ENCODE assay signal across 10 cellular contexts in genomic region chr19:19487077-19488040, GRCh38. TPM values are rescaled to one million over a fixed set of nuclear protein-coding genes. Genes with fewer than 3 reads are reported as not detected.
DNase-seq lines count a peak whose midpoint lies in the region; ATAC-seq and TF ChIP-seq lines count a peak whose summit lies in the region.
"Had no signal": no experiment of that assay in that cellular context is flagged by ENCODE, and none has a peak within 500 bp of the region (broad histone marks: within the 10 kb centered on the region; RNA-seq: fewer than 3 reads in every experiment).

No MANE protein-coding gene starts in this region.

- no peak overlapping the region for H3K56ac ChIP-seq in mesendoderm (ENCODE audit: low read length)

- no peak overlapping the region for H4K8ac ChIP-seq in mesendoderm (ENCODE audit: low read depth, low read length)

- no peak overlapping the region for H3K4ac ChIP-seq in mesendoderm (ENCODE audit: low read depth, low read length)

- peaks cover 57% of the 10 kb centered on the region for H3K79me2 ChIP-seq in mesendoderm (ENCODE audit: control insufficient read depth, insufficient read depth, low read length)

- H3K4me1 ChIP-seq in cardiac muscle cell (ENCODE audit: low read depth) = peaks cover 37% of the 10 kb centered on the region
- peaks cover 0 to 66% of the 10 kb centered on the region in 2 donors for H3K4me1 ChIP-seq in right atrium auricular region
- peaks cover 17% of the 10 kb centered on the region for H3K4me1 ChIP-seq in mesendoderm (ENCODE audit: control insufficient read depth, low read depth, low read length)
- peaks cover 6 to 39% of the 10 kb centered on the region in 2 donors for H3K4me1 ChIP-seq in uterus

- no peak overlapping the region for H3K4me2 ChIP-seq in mesendoderm (ENCODE audit: low read length)
- H3K4me2 ChIP-seq: KMS-11 had no signal

- no peak overlapping the region for H2BK15ac ChIP-seq in mesendoderm (replicated peaks; ENCODE audit: low read depth)

- H3K36me3 Mint-ChIP-seq in activated naive CD4-positive, alpha-beta T cell treated with anti-CD3 and anti-CD28 coated beads, Interleukin-2, amount 50 U/mL, for 72 hours = peaks cover 5 to 11% of the 10 kb centered on the region in 2 donors

- no peaks in the 10 kb centered on the region for H3K27me3 ChIP-seq in cardiac muscle cell
- no peaks in the 10 kb centered on the region for H3K27me3 ChIP-seq in right atrium auricular region
- H3K27me3 ChIP-seq in mesendoderm (ENCODE audit: insufficient read depth, low read length, poor library complexity) = no peaks in the 10 kb centered on the region
- no peaks in the 10 kb centered on the region for H3K27me3 ChIP-seq in uterus
- H3K27me3 ChIP-seq: colonic mucosa had no signal

- peaks cover 39% of the 10 kb centered on the region for H3K79me1 ChIP-seq in mesendoderm (ENCODE audit: low read length)

- no CpG with 5 or more reads among the region's 11 CpGs for WGBS in mesendoderm (ENCODE audit: extremely low coverage, insufficient coverage, low lambda C conversion rate)

- no peak overlapping the region for H2AK5ac ChIP-seq in mesendoderm (ENCODE audit: low read length)

- H3K9me3 ChIP-seq in cardiac muscle cell (ENCODE audit: low read depth) (no peaks in the 10 kb centered on the region), right atrium auricular region (no peaks in the 10 kb centered on the region), uterus (no peaks in the 10 kb centered on the region)
- H3K9me3 ChIP-seq: colonic mucosa had no signal

- no peak for ATAC-seq in activated naive CD4-positive, alpha-beta T cell treated with anti-CD3 and anti-CD28 coated beads, Interleukin-2, amount 50 U/mL, for 72 hours
- ATAC-seq in GM21381 (IDR thresholded peaks at IDR 0.05; ENCODE audit: unreplicated experiment) = no peak
- ATAC-seq in HG02610 (IDR thresholded peaks at IDR 0.05; ENCODE audit: unreplicated experiment) = no peak

- H4K5ac ChIP-seq in mesendoderm (ENCODE audit: low read length) = no peak overlapping the region

- TF ChIP-seq CTCF in cardiac muscle cell (IDR thresholded peaks at IDR 0.05; ENCODE audit: low read depth, low read length) (no peak), right atrium auricular region (IDR thresholded peaks at IDR 0.05) (no peak), uterus (IDR thresholded peaks at IDR 0.05) (no peak)

- no peaks in the 10 kb centered on the region for H3K36me3 ChIP-seq in cardiac muscle cell
- no peaks in the 10 kb centered on the region for H3K36me3 ChIP-seq in right atrium auricular region
- peaks cover 2% of the 10 kb centered on the region for H3K36me3 ChIP-seq in mesendoderm (ENCODE audit: control insufficient read depth, insufficient read depth, low read length)
- H3K36me3 ChIP-seq in uterus = no peaks in the 10 kb centered on the region
- H3K36me3 ChIP-seq: colonic mucosa had no signal

- no peak overlapping the region for H2BK120ac ChIP-seq in mesendoderm (ENCODE audit: low read depth, low read length)

- intact Hi-C loops in uterus (cut with DNase I; ENCODE audit: low total_unique reads) = loop anchor here (5.0 kb wide), 1 partner anchor 120 kb away; no protein-coding TSS in a partner anchor

- peak overlapping the region; percentile 6 for H3K23ac ChIP-seq in mesendoderm (ENCODE audit: low read length)

- TF ChIP-seq POLR2A in uterus (IDR thresholded peaks at IDR 0.05) = no peak

- H3K27ac Mint-ChIP-seq in activated naive CD4-positive, alpha-beta T cell treated with anti-CD3 and anti-CD28 coated beads, Interleukin-2, amount 50 U/mL, for 72 hours = peak overlapping the region; percentile 94 to 99

- H3K4me3 ChIP-seq in cardiac muscle cell (no peak overlapping the region), right atrium auricular region (no peak overlapping the region), mesendoderm (ENCODE audit: low read length) (no peak overlapping the region), uterus (no peak overlapping the region)
- H3K4me3 ChIP-seq: colonic mucosa had no signal

- H3K9ac ChIP-seq in mesendoderm (ENCODE audit: low read length) = no peak overlapping the region
- H3K9ac ChIP-seq: KMS-11 had no signal

- H2BK5ac ChIP-seq in mesendoderm (ENCODE audit: low read length) = no peak overlapping the region

- no peaks in the 10 kb centered on the region for H3K9me3 Mint-ChIP-seq in activated naive CD4-positive, alpha-beta T cell treated with anti-CD3 and anti-CD28 coated beads, Interleukin-2, amount 50 U/mL, for 72 hours

- DNase-seq in cardiac muscle cell (ENCODE audit: low read depth in 1 of 2, low spot score in 1 of 2) (no peak), right atrium auricular region (ENCODE audit: low spot score) (no peak), mesendoderm (no peak), uterus (no peak), nucleus accumbens (lab: John Stamatoyannopoulos, UW) (no peak)
- DNase-seq in activated naive CD4-positive, alpha-beta T cell treated with anti-CD3 and anti-CD28 coated beads, Interleukin-2, amount 50 U/mL, for 72 hours (ENCODE audit: low spot score in 2 of 2) = no peak
- DNase-seq: colonic mucosa had no signal

- H3K27ac ChIP-seq in cardiac muscle cell (peak overlapping the region; percentile 91), right atrium auricular region (no peak overlapping the region), mesendoderm (ENCODE audit: low read depth, low read length) (no peak overlapping the region), uterus (peak overlapping the region; percentile 21 to 66)
- H3K27ac ChIP-seq: KMS-11 had no signal

- no peak overlapping the region for H3K18ac ChIP-seq in mesendoderm (ENCODE audit: low read length)

RNA-seq across cellular contexts. Expression of gene TSSK6, which starts 28.0 kb away (rescaled TPM):
- 4.1 and 11.9 TPM in 2 replicates for total RNA-seq in cardiac muscle cell
- polyA plus RNA-seq in cardiac muscle cell = 0.60 and 1.5 TPM in 2 replicates
- 1 to 10 TPM; 1.2 to 1.3 TPM for total RNA-seq in right atrium auricular region
- 1 to 10 TPM; 3.8 to 5.5 TPM for total RNA-seq in activated naive CD4-positive, alpha-beta T cell treated with anti-CD3 and anti-CD28 coated beads, Interleukin-2, amount 50 U/mL, for 72 hours
- polyA plus RNA-seq in mesendoderm (2013, experiment 1 of 2) = 0.77 TPM
- 0.67 TPM for polyA plus RNA-seq in mesendoderm (2013, experiment 2 of 2)
- 1 to 10 TPM in 2 of 4 donors, not detected in 2; 1.3 to 2.0 TPM for total RNA-seq in uterus

RNA-seq across cellular contexts. Expression of gene NDUFA13, which starts 28.7 kb away (rescaled TPM):
- 119 and 172 TPM in 2 replicates for total RNA-seq in cardiac muscle cell
- 806 and 843 TPM in 2 replicates for polyA plus RNA-seq in cardiac muscle cell
- 100 to 1,000 TPM in 1 of 2 donors, 10 to 100 TPM in 1; 59.3 to 198 TPM for total RNA-seq in right atrium auricular region
- 100 to 1,000 TPM; 358 to 407 TPM for total RNA-seq in activated naive CD4-positive, alpha-beta T cell treated with anti-CD3 and anti-CD28 coated beads, Interleukin-2, amount 50 U/mL, for 72 hours
- polyA plus RNA-seq in mesendoderm (2013, experiment 1 of 2) = 203 TPM
- 202 TPM for polyA plus RNA-seq in mesendoderm (2013, experiment 2 of 2)
- 100 to 1,000 TPM in 1 of 4 donors, 10 to 100 TPM in 3; 28.6 to 204 (median 60.9) TPM for total RNA-seq in uterus

RNA-seq across cellular contexts. Expression of gene YJEFN3, which starts 41.4 kb away (rescaled TPM):
- 10.6 and 12.5 TPM in 2 replicates for total RNA-seq in cardiac muscle cell
- 23.0 and 29.9 TPM in 2 replicates for polyA plus RNA-seq in cardiac muscle cell
- 1 to 10 TPM in 1 of 2 donors, under 1 TPM in 1; 0.85 to 1.5 TPM for total RNA-seq in right atrium auricular region
- 10 to 100 TPM in 1 of 2 donors, 1 to 10 TPM in 1; 5.7 to 11.3 TPM for total RNA-seq in activated naive CD4-positive, alpha-beta T cell treated with anti-CD3 and anti-CD28 coated beads, Interleukin-2, amount 50 U/mL, for 72 hours
- 2.9 TPM for polyA plus RNA-seq in mesendoderm (2013, experiment 1 of 2)
- polyA plus RNA-seq in mesendoderm (2013, experiment 2 of 2) = 2.8 TPM
- total RNA-seq in uterus = 1 to 10 TPM in 3 of 4 donors, not detected in 1; 1.5 to 6.8 (median 2.9) TPM

RNA-seq across cellular contexts. Expression of gene CILP2, which starts 50.7 kb away (rescaled TPM):
- total RNA-seq in cardiac muscle cell = 7.5 and 8.4 TPM in 2 replicates
- polyA plus RNA-seq in cardiac muscle cell = 2.2 and 6.7 TPM in 2 replicates
- total RNA-seq in right atrium auricular region = under 1 TPM; 0.19 to 0.24 TPM
- total RNA-seq in activated naive CD4-positive, alpha-beta T cell treated with anti-CD3 and anti-CD28 coated beads, Interleukin-2, amount 50 U/mL, for 72 hours = under 1 TPM; 0.25 to 0.31 TPM
- 1.5 TPM for polyA plus RNA-seq in mesendoderm (2013, experiment 1 of 2)
- polyA plus RNA-seq in mesendoderm (2013, experiment 2 of 2) = 1.6 TPM
- total RNA-seq in uterus = 1 to 10 TPM in 1 of 4 donors, under 1 TPM in 1, not detected in 2; 0.15 to 1.2 TPM

Comparison
In these comparisons a context has a peak if more than half of its experiments do, and no peak if none do; other contexts are left out.
1. H3K27ac ChIP-seq: peak in cardiac muscle cell (single experiment) and uterus (2 of 2); none in right atrium auricular region (0 of 2) and mesendoderm (single experiment).